Comparison of ENCODE assay signal across 8 cellular contexts in genomic region chrX:119574394-119575266, GRCh38. TPM values are rescaled to one million over a fixed set of nuclear protein-coding genes. Genes with fewer than 3 reads are reported as not detected.
DNase-seq lines count a peak whose midpoint lies in the region; ATAC-seq and TF ChIP-seq lines count a peak whose summit lies in the region.

Gene UBE2A (plus strand): TSS chrX:119574563. CDS start chrX:119574712, 149 bp downstream.

- no peaks in the 10 kb centered on the region for H3K27me3 ChIP-seq in thoracic aorta (replicated peaks; ENCODE audit: insufficient read depth)

- ATAC-seq in HG02678 (IDR thresholded peaks at IDR 0.05; ENCODE audit: unreplicated experiment), result peak; percentile 83
- peak; percentile 97 for ATAC-seq in thoracic aorta (ENCODE audit: insufficient number of reproducible peaks, low FRiP score, low read depth)

- no peaks in the 10 kb centered on the region for H3K36me3 ChIP-seq in thoracic aorta

- peaks cover 21% of the 10 kb centered on the region for H3K4me1 Mint-ChIP-seq in activated naive CD8-positive, alpha-beta T cell (ENCODE audit: low read depth)
- H3K4me1 Mint-ChIP-seq in glutamatergic neuron (ENCODE audit: low read depth, unreplicated experiment) (peaks cover 2% of the 10 kb centered on the region), osteocyte (ENCODE audit: unreplicated experiment) (peaks cover 6% of the 10 kb centered on the region)

- peak within 1 kb of the TSS; percentile 94 for H3K4me3 Mint-ChIP-seq in activated naive CD8-positive, alpha-beta T cell
- H3K4me3 Mint-ChIP-seq in glutamatergic neuron (ENCODE audit: unreplicated experiment) (peak within 1 kb of the TSS; percentile 89), osteocyte (ENCODE audit: unreplicated experiment) (peak within 1 kb of the TSS; percentile 83)

- no peaks in the 10 kb centered on the region for H3K9me3 ChIP-seq in thoracic aorta

- H3K36me3 Mint-ChIP-seq in activated naive CD8-positive, alpha-beta T cell, result no peaks in the 10 kb centered on the region
- H3K36me3 Mint-ChIP-seq in glutamatergic neuron (ENCODE audit: unreplicated experiment) (no peaks in the 10 kb centered on the region), osteocyte (ENCODE audit: unreplicated experiment) (no peaks in the 10 kb centered on the region)

- H3K9me3 Mint-ChIP-seq in activated naive CD8-positive, alpha-beta T cell (ENCODE audit: low read depth), result no peaks in the 10 kb centered on the region
- H3K9me3 Mint-ChIP-seq in glutamatergic neuron (ENCODE audit: unreplicated experiment) (peaks cover 5% of the 10 kb centered on the region), osteocyte (ENCODE audit: unreplicated experiment) (peaks cover 7% of the 10 kb centered on the region)

- H3K27me3 Mint-ChIP-seq in activated naive CD8-positive, alpha-beta T cell, result no peaks in the 10 kb centered on the region
- H3K27me3 Mint-ChIP-seq in glutamatergic neuron (ENCODE audit: unreplicated experiment) (peaks cover 4% of the 10 kb centered on the region), osteocyte (ENCODE audit: unreplicated experiment) (no peaks in the 10 kb centered on the region)

- no peak for TF ChIP-seq CTCF in GM12865 (IDR thresholded peaks at IDR 0.05; ENCODE audit: insufficient read depth, low read depth, low read length, missing control alignments)
- no peak for TF ChIP-seq CTCF in glutamatergic neuron (IDR thresholded peaks at IDR 0.05; ENCODE audit: partially characterized antibody, unreplicated experiment)
- TF ChIP-seq CTCF in osteocyte (IDR thresholded peaks at IDR 0.05), result peak; percentile 53
- TF ChIP-seq CTCF in thoracic aorta (IDR thresholded peaks at IDR 0.05), result peak; percentile 8

- H3K4me3 ChIP-seq in GM12865 (ENCODE audit: low read depth, low read length) (peak within 1 kb of the TSS; percentile 74), thoracic aorta (peak within 1 kb of the TSS; percentile 91)

- H3K27ac Mint-ChIP-seq in activated naive CD8-positive, alpha-beta T cell, result peak within 1 kb of the TSS; percentile 92
- H3K27ac Mint-ChIP-seq in glutamatergic neuron (ENCODE audit: unreplicated experiment) (peak within 1 kb of the TSS; percentile 77), osteocyte (ENCODE audit: unreplicated experiment) (peak within 1 kb of the TSS; percentile 94)

- H3K27ac ChIP-seq in thoracic aorta, result peak within 1 kb of the TSS; percentile 87 to 94

- peaks cover 0 to 12% of the 10 kb centered on the region in 2 donors for H3K4me1 ChIP-seq in thoracic aorta (ENCODE audit: control insufficient read depth in 1 of 2, low read depth in 2 of 2)

- DNase-seq in GM12865 (ENCODE audit: low read depth) (peak; percentile 96), NCI-H1105 treated with DMSO at 0.1 percent for 48 hours (lab: John Stamatoyannopoulos, UW) (peak; percentile 76), SKM-1 treated with dmso at 0.1 percent for 144 hours (lab: John Stamatoyannopoulos, UW; ENCODE audit: unreplicated experiment) (peak; percentile 52), glutamatergic neuron (peak; percentile 90), osteocyte (ENCODE audit: extremely low spot score, unreplicated experiment) (peak; percentile 95), thoracic aorta (ENCODE audit: low spot score) (peak; percentile 54)

RNA-seq across cellular contexts. Expression of gene UBE2A, which starts in this region (rescaled TPM):
- total RNA-seq in glutamatergic neuron (ENCODE audit: unreplicated experiment) (56.3 TPM), osteocyte (66.5 and 68.2 TPM in 2 replicates), thoracic aorta (10 to 100 TPM; 37.4 to 50.7 TPM)

Comparison
In these comparisons a context has a peak if more than half of its experiments do, and no peak if none do; other contexts are left out.
1. Peak in every context shown above with its lines: DNase-seq, ATAC-seq, H3K4me3 ChIP-seq and H3K27ac ChIP-seq.
2. CTCF ChIP-seq: peak in osteocyte (single experiment) and thoracic aorta (single experiment); none in GM12865 (single experiment) and glutamatergic neuron (single experiment).